ENCODE assay signal across 8 cellular contexts in the genomic region with DNA sequence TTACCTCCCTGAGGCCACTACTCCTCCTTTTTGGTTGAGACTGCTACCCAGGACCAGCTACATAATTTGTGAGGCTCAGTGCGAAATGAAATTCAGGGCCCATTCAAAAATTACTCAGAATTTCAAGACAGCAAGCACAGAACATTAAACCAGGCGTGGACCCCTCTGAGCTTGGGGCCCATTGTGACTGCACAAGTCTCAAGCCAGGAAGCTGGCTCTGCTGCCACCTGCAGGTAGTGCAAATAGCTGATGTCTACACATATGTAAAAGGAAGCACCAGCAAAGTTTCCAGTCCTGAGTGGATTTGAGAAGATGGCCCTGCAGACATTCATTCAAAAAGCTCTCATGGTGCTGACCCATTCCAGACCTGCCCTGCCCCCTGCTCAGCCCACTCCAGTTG.
A peak's percentile ranks its signal among the peaks of the same experiment; 100 is the strongest.
DNase-seq lines count a peak whose midpoint lies in the region; ATAC-seq, FAIRE-seq and TF ChIP-seq lines count a peak whose summit lies in the region.

No MANE protein-coding gene starts in this region.

- H3K27me3 ChIP-seq in HepG2 (ENCODE audit: control insufficient read depth in 1 of 2, insufficient read depth in 2 of 2, low read length in 2 of 2): no peaks in the 10 kb centered on the region

- H2AFZ ChIP-seq in HepG2 (ENCODE audit: low read length): no peak overlapping the region

- BruUV-seq in HepG2 (replicated peaks; lab: Mats Ljungman, UMichigan): no TSS peak

- peak; percentile 34 for DNase-seq in CD1c-positive myeloid dendritic cell (ENCODE audit: extremely low spot score)
- peak; percentile 35 for DNase-seq in LHCN-M2 (ENCODE audit: low read depth)
- peak; percentile 18 for DNase-seq in activated naive CD8-positive, alpha-beta T cell treated with anti-CD3 and anti-CD28 coated beads for 36 hours
- peak; percentile 27 for DNase-seq in HepG2 (ENCODE audit: low spot score)
- DNase-seq in NCI-H226: no peak
- DNase-seq in G401 (ENCODE audit: low spot score): no peak

- ATAC-seq in GM18873 (IDR thresholded peaks at IDR 0.05; ENCODE audit: low FRiP score, unreplicated experiment) (peak; percentile 52), HepG2 (peak; percentile 71; the same call in 2 of the 3 replicates), HG02571 (IDR thresholded peaks at IDR 0.05; ENCODE audit: unreplicated experiment) (no peak)

- 5% methylated on average over 2 of the region's 2 CpGs for WGBS in HepG2 (ENCODE audit: low lambda C conversion rate)

- CTCF ChIA-PET in HepG2 (lab: Yijun Ruan, JAX; ENCODE audit: low intra/inter-chr PET ratio, low total read pairs): no interaction called here

- H3K27me3 Mint-ChIP-seq in activated naive CD8-positive, alpha-beta T cell treated with anti-CD3 and anti-CD28 coated beads for 36 hours: peaks cover 4% of the 10 kb centered on the region

- in situ Hi-C loops in HepG2 (cut with HindIII; ENCODE audit: extremely low pct_ligation_motif_present, low pct_unique_long_range_greater_than_20kb) (loop anchor here (25.0 kb wide), 1 partner anchor 792 kb away; no protein-coding TSS in a partner anchor), G401 (cut with HindIII; ENCODE audit: low sequenced_read_pairs) (no loop called here)

- no peaks in the 10 kb centered on the region for H3K9me3 Mint-ChIP-seq in activated naive CD8-positive, alpha-beta T cell treated with anti-CD3 and anti-CD28 coated beads for 36 hours

- no peak overlapping the region for H3K4me3 Mint-ChIP-seq in activated naive CD8-positive, alpha-beta T cell treated with anti-CD3 and anti-CD28 coated beads for 36 hours

- H3K27ac Mint-ChIP-seq in activated naive CD8-positive, alpha-beta T cell treated with anti-CD3 and anti-CD28 coated beads for 36 hours: no peak overlapping the region

- TF ChIP-seq EP300 in HepG2 (IDR thresholded peaks at IDR 0.05; ENCODE audit: low read depth in 2 of 2, low read length in 2 of 2) (no peak), HepG2 (CRISPR knock-in tag; IDR thresholded peaks at IDR 0.05; ENCODE audit: borderline replicate concordance) (no peak)

- POLR2A ChIA-PET in HepG2 (lab: Yijun Ruan, JAX): no interaction called here

- H3K4me2 ChIP-seq in HepG2 (ENCODE audit: low read depth, low read length): no peak overlapping the region

- no peaks in the 10 kb centered on the region for H3K79me2 ChIP-seq in HepG2 (ENCODE audit: insufficient read depth, low read length)

- no peak for TF ChIP-seq POLR2A in HepG2 (IDR thresholded peaks at IDR 0.05; ENCODE audit: insufficient read depth in 1 of 2, low read depth in 2 of 2, low read length in 2 of 2)

- no peak overlapping the region for H3K4me3 ChIP-seq in HepG2 (replicated peaks in 1 of 3; ENCODE audit: insufficient read depth in 1 of 3, low read depth in 2 of 3, low read length in 3 of 3)

- H3K36me3 Mint-ChIP-seq in activated naive CD8-positive, alpha-beta T cell treated with anti-CD3 and anti-CD28 coated beads for 36 hours: no peaks in the 10 kb centered on the region

- peak; percentile 62 for TF ChIP-seq CTCF in HepG2 (CRISPR knock-in tag; IDR thresholded peaks at IDR 0.05)

- intact Hi-C loops in HepG2 (cut with micrococcal nuclease; ENCODE audit: unreplicated experiment): loop anchor here (10.0 kb wide), 1 partner anchor 610 kb away; no protein-coding TSS in a partner anchor

- no peaks in the 10 kb centered on the region for H3K4me1 Mint-ChIP-seq in activated naive CD8-positive, alpha-beta T cell treated with anti-CD3 and anti-CD28 coated beads for 36 hours

- H3K36me3 ChIP-seq in HepG2 (replicated peaks in 1 of 2; ENCODE audit: control insufficient read depth in 1 of 2, insufficient read depth in 2 of 2, low read length in 2 of 2): no peaks in the 10 kb centered on the region

- no peaks in the 10 kb centered on the region for H3K4me1 ChIP-seq in HepG2 (ENCODE audit: insufficient read depth, low read length)

- no peak overlapping the region for H3K9ac ChIP-seq in HepG2 (ENCODE audit: insufficient read depth, low read depth, low read length)

- no peak for FAIRE-seq in HepG2 (lab: Jason Lieb, UNC)

- H4K20me1 ChIP-seq in HepG2 (ENCODE audit: insufficient read depth, low read length): no peaks in the 10 kb centered on the region

- no peaks in the 10 kb centered on the region for H3K9me3 ChIP-seq in HepG2 (ENCODE audit: low read length)

- TF ChIP-seq RAD21 in HepG2 (CRISPR knock-in tag; IDR thresholded peaks at IDR 0.05): no peak

- no peak overlapping the region for H3K27ac ChIP-seq in HepG2 (ENCODE audit: extremely low read length, insufficient read depth, low read length)

TF ChIP-seq in HepG2, 621 proteins besides CTCF, POLR2A, EP300 and RAD21:
- TF ChIP-seq SMC3 (IDR thresholded peaks at IDR 0.05; ENCODE audit: low read length) (peak; percentile 34; the same call in 1 of the 2 replicates), ZNF10 (CRISPR knock-in tag; IDR thresholded peaks at IDR 0.05; ENCODE audit: borderline replicate concordance, low read depth) (no peak), NFE2L1 (CRISPR knock-in tag; IDR thresholded peaks at IDR 0.05; ENCODE audit: borderline replicate concordance) (no peak), STAG1 (CRISPR knock-in tag; IDR thresholded peaks at IDR 0.05) (peak; percentile 65)

Comparison
In these comparisons a context has a peak if more than half of its experiments do, and no peak if none do; other contexts are left out.
1. DNase-seq: peak in CD1c-positive myeloid dendritic cell (single experiment), LHCN-M2 (single experiment), activated naive CD8-positive, alpha-beta T cell treated with anti-CD3 and anti-CD28 coated beads for 36 hours (single experiment) and HepG2 (single experiment); none in NCI-H226 (single experiment) and G401 (single experiment).